Comparison of ENCODE assay signal across 8 cellular contexts in genomic region chr13:98483636-98484288, GRCh38.
DNase-seq lines count a peak whose midpoint lies in the region; ATAC-seq, FAIRE-seq and TF ChIP-seq lines count a peak whose summit lies in the region.

No MANE protein-coding gene starts in this region.

- H3K9ac ChIP-seq in astrocyte (ENCODE audit: low read length) (peak overlapping the region; percentile 82), subcutaneous abdominal adipose tissue (ENCODE audit: low read length in 5 of 5) (peak overlapping the region in 1 of 5 donors; percentile 53)

- DNase-seq in T-helper 2 cell treated with Interferon-gamma antibody and Interleukin-4, amounts not matched to agents 5 μg/mL and 100 μg/mL, for 36 hours (ENCODE audit: low spot score) = no peak
- no peak for DNase-seq in T-helper 2 cell
- no peak for DNase-seq in astrocyte (ENCODE audit: low read depth)
- DNase-seq in left kidney (ENCODE audit: low read depth, low spot score) = peak; percentile 40
- no peak for DNase-seq in dermis blood vessel endothelial cell
- DNase-seq in stimulated activated CD4-positive, alpha-beta T cell treated with anti-CD3 and anti-CD28 coated beads, Interleukin-4, amount 100 ng/mL, for 24 hours = no peak

- H3K4me3 ChIP-seq in astrocyte (ENCODE audit: insufficient read depth, low read depth, low read length) (no peak overlapping the region), subcutaneous abdominal adipose tissue (ENCODE audit: low read depth in 1 of 5, low read length in 5 of 5) (peak overlapping the region in 3 of 5 donors; percentile 17 to 37 (median 20))

- H3K4me1 Mint-ChIP-seq in T-helper 2 cell treated with Interferon-gamma antibody and Interleukin-4, amounts not matched to agents 5 μg/mL and 100 μg/mL, for 36 hours (ENCODE audit: low read depth) = peaks cover 56% of the 10 kb centered on the region
- H3K4me1 Mint-ChIP-seq in astrocyte (ENCODE audit: low read depth, unreplicated experiment) = peaks cover 63% of the 10 kb centered on the region

- no peak overlapping the region for H3K4me3 Mint-ChIP-seq in T-helper 2 cell treated with Interferon-gamma antibody and Interleukin-4, amounts not matched to agents 5 μg/mL and 100 μg/mL, for 36 hours
- H3K4me3 Mint-ChIP-seq in astrocyte (ENCODE audit: unreplicated experiment) = peak overlapping the region; percentile 11

- peak overlapping the region; percentile 82 for H3K4me2 ChIP-seq in astrocyte (ENCODE audit: low read length)

- H3K4me1 ChIP-seq in astrocyte (ENCODE audit: insufficient read depth, low read length) (peaks cover 70% of the 10 kb centered on the region), subcutaneous abdominal adipose tissue (ENCODE audit: control insufficient read depth in 5 of 5, insufficient read depth in 5 of 5, low read length in 5 of 5) (peaks cover 16 to 55% (median 46%) of the 10 kb centered on the region in 5 donors)

- H3K36me3 ChIP-seq in astrocyte (ENCODE audit: insufficient read depth, low read length) (no peaks in the 10 kb centered on the region), subcutaneous abdominal adipose tissue (ENCODE audit: control insufficient read depth in 5 of 5, insufficient read depth in 5 of 5, low read length in 5 of 5) (peaks cover 0 to 6% (median 4%) of the 10 kb centered on the region in 5 donors)

- no peaks in the 10 kb centered on the region for H3K27me3 ChIP-seq in astrocyte (ENCODE audit: insufficient read depth, low read length)
- H3K27me3 ChIP-seq in subcutaneous abdominal adipose tissue (ENCODE audit: control insufficient read depth in 5 of 5, insufficient read depth in 4 of 5, low read length in 5 of 5) = no peaks in the 10 kb centered on the region

- peaks cover 21% of the 10 kb centered on the region for H3K36me3 Mint-ChIP-seq in T-helper 2 cell treated with Interferon-gamma antibody and Interleukin-4, amounts not matched to agents 5 μg/mL and 100 μg/mL, for 36 hours (ENCODE audit: low read depth)
- peaks cover 8% of the 10 kb centered on the region for H3K36me3 Mint-ChIP-seq in astrocyte (ENCODE audit: low read depth, unreplicated experiment)

- H3K79me2 ChIP-seq in astrocyte (ENCODE audit: insufficient read depth, low read length) = peaks cover 90% of the 10 kb centered on the region

- H4K20me1 ChIP-seq in astrocyte (ENCODE audit: insufficient read depth, low read length) = peaks cover 31% of the 10 kb centered on the region

- TF ChIP-seq CTCF in astrocyte (IDR thresholded peaks at IDR 0.05; ENCODE audit: insufficient read depth, low read depth, low read length) = no peak

- peak overlapping the region; percentile 60 for H3K27ac Mint-ChIP-seq in T-helper 2 cell treated with Interferon-gamma antibody and Interleukin-4, amounts not matched to agents 5 μg/mL and 100 μg/mL, for 36 hours
- H3K27ac Mint-ChIP-seq in astrocyte (ENCODE audit: unreplicated experiment) = peak overlapping the region; percentile 99

- H3K27ac ChIP-seq in astrocyte (ENCODE audit: low read depth, low read length) (peak overlapping the region; percentile 95), subcutaneous abdominal adipose tissue (ENCODE audit: low read depth, low read length) (peak overlapping the region; percentile 81)

- no peaks in the 10 kb centered on the region for H3K9me3 Mint-ChIP-seq in T-helper 2 cell treated with Interferon-gamma antibody and Interleukin-4, amounts not matched to agents 5 μg/mL and 100 μg/mL, for 36 hours
- no peaks in the 10 kb centered on the region for H3K9me3 Mint-ChIP-seq in astrocyte (ENCODE audit: unreplicated experiment)

- no peak overlapping the region for H2AFZ ChIP-seq in astrocyte (ENCODE audit: low read depth, low read length)

- peak; percentile 60 for FAIRE-seq in astrocyte (lab: Jason Lieb, UNC)

- no peaks in the 10 kb centered on the region for H3K27me3 Mint-ChIP-seq in T-helper 2 cell treated with Interferon-gamma antibody and Interleukin-4, amounts not matched to agents 5 μg/mL and 100 μg/mL, for 36 hours (ENCODE audit: low read depth)
- H3K27me3 Mint-ChIP-seq in astrocyte (ENCODE audit: low read depth, unreplicated experiment) = no peaks in the 10 kb centered on the region

- ATAC-seq in GM21723 (IDR thresholded peaks at IDR 0.05; ENCODE audit: unreplicated experiment) = no peak

- no peaks in the 10 kb centered on the region for H3K9me3 ChIP-seq in astrocyte (ENCODE audit: insufficient read depth, low read depth, low read length)
- no peaks in the 10 kb centered on the region for H3K9me3 ChIP-seq in subcutaneous abdominal adipose tissue (ENCODE audit: control insufficient read depth in 5 of 5, low read length in 5 of 5)
